Comparison of ENCODE assay signal across 27 cellular contexts in genomic region chr1:181594553-181594952, GRCh38.
"Had no signal": no experiment of that assay in that cellular context is flagged by ENCODE, and none has a peak within 500 bp of the region (broad histone marks: within the 10 kb centered on the region; RNA-seq: fewer than 3 reads in every experiment).

No MANE protein-coding gene starts in this region.

- H3K36me3 Mint-ChIP-seq: mesothelial cell of epicardium, naive B cell had no signal

- H3K4me1 ChIP-seq: esophagus squamous epithelium, gastrocnemius medialis, heart right ventricle, left lung, lower lobe of right lung had no signal

- H3K4me3 ChIP-seq: coronary artery, dorsolateral prefrontal cortex, esophagus squamous epithelium, gastrocnemius medialis, heart right ventricle, left lung, lower lobe of right lung, mucosa of descending colon had no signal

- H3K4me3 Mint-ChIP-seq: mesothelial cell of epicardium had no signal

- ATAC-seq: esophagus mucosa, gastrocnemius medialis, heart right ventricle, left cardiac atrium, left lung, left ventricle myocardium superior, lower lobe of right lung, mucosa of descending colon had no signal

- H3K4me1 Mint-ChIP-seq: mesothelial cell of epicardium, naive B cell had no signal

- H3K9me3 ChIP-seq: esophagus squamous epithelium, gastrocnemius medialis, heart right ventricle, left lung, lower lobe of right lung, mucosa of descending colon had no signal

- H3K36me3 ChIP-seq: esophagus squamous epithelium, gastrocnemius medialis, heart right ventricle, left lung, lower lobe of right lung had no signal

- DNase-seq: dermis blood vessel endothelial cell; effector CD4-positive, alpha-beta T cell; effector memory CD4-positive, alpha-beta T cell; erythroblast; esophagus squamous epithelium; foreskin fibroblast; foreskin melanocyte; gastrocnemius medialis; glutamatergic neuron; heart right ventricle; hippocampal formation; left cardiac atrium; left lung; left ventricle myocardium superior; lower lobe of right lung; mesenchymal stem cell; mucosa of descending colon; naive B cell had no signal

- H3K27ac ChIP-seq: coronary artery, epithelial cell of prostate, esophagus squamous epithelium, gastrocnemius medialis, heart right ventricle, left lung, lower lobe of right lung had no signal

- H3K27me3 ChIP-seq: dorsolateral prefrontal cortex, gastrocnemius medialis had no signal

- H3K27ac Mint-ChIP-seq: mesothelial cell of epicardium, naive B cell had no signal

- FAIRE-seq: colon, endometrium, islet of Langerhans, keratinocyte had no signal
